ENCODE assay signal across 17 cellular contexts in the genomic region with DNA sequence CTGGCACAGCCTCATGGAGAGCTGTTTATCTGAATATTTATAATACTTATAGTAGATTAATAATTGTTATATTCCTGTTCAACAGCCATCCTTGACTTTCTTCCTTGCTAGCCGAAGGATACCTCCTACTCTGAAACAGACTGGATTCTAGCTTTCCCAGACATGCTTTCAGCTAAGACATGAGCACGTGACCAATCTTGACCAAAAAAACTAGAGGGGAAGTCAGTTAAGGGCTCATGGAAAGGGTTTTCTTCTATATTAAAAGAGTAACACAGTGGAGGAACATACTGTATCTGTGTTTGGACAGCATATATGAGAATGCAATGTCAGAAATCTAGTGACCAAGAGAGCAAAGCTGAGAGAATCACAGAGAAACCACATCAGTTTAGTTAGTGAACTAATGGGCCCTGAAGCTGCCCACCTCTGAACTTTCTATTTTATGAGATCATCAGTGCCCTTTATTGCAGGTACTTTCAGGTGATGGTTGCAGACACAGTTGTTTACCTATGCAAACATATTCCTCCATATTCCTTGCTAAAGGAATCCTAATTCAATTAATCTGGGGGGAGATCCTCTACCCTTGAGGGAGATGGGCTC.
DNase-seq lines count a peak whose midpoint lies in the region; ATAC-seq, FAIRE-seq and TF ChIP-seq lines count a peak whose summit lies in the region.
"Had no signal": no experiment of that assay in that cellular context is flagged by ENCODE, and none has a peak within 500 bp of the region (broad histone marks: within the 10 kb centered on the region; RNA-seq: fewer than 3 reads in every experiment).

No MANE protein-coding gene starts in this region.

- H3K4me2 ChIP-seq in HepG2 (ENCODE audit: low read depth, low read length) (no peak overlapping the region), Karpas-422 (ENCODE audit: low read depth, low read length, poor library complexity, severe bottlenecking) (peak overlapping the region; percentile 74), GM12878 (ENCODE audit: control insufficient read depth, insufficient read depth) (no peak overlapping the region), PC-9 (no peak overlapping the region)

- intact Hi-C loops in HepG2 (cut with micrococcal nuclease; ENCODE audit: unreplicated experiment) (no loop called here), right lobe of liver (cut with DNase I) (no loop called here), GM12878 (cut with micrococcal nuclease; ENCODE audit: unreplicated experiment) (loop anchor here (5.0 to 10.0 kb wide), 3 partner anchors 113 to 660 kb away; no protein-coding TSS in a partner anchor), uterus (cut with DNase I; ENCODE audit: low total_unique reads) (no loop called here), PC-9 (cut with micrococcal nuclease; ENCODE audit: unreplicated experiment) (no loop called here)

- TF ChIP-seq CTCF in HepG2 (CRISPR knock-in tag; IDR thresholded peaks at IDR 0.05) (no peak), right lobe of liver (IDR thresholded peaks at IDR 0.05) (no peak), GM12878 (IDR thresholded peaks at IDR 0.05 in 2 of 3, conservative IDR thresholded peaks at IDR 0.05 in 1 of 3; ENCODE audit: control insufficient read depth in 2 of 3, extremely low read depth in 1 of 3, insufficient read depth in 1 of 3, low read depth in 3 of 3, low read length in 3 of 3) (no peak), uterus (IDR thresholded peaks at IDR 0.05) (no peak), PC-9 (conservative IDR thresholded peaks at IDR 0.05) (no peak), GM13976 (IDR thresholded peaks at IDR 0.05; ENCODE audit: borderline replicate concordance, control extremely low read depth, extremely low read depth, insufficient read depth, missing control alignments) (no peak)

- H3K4me3 ChIP-seq in HepG2 (replicated peaks in 1 of 3; ENCODE audit: insufficient read depth in 1 of 3, low read depth in 2 of 3, low read length in 3 of 3) (no peak overlapping the region), right lobe of liver (no peak overlapping the region), Karpas-422 (ENCODE audit: low read length) (peak overlapping the region; percentile 47), GM12878 (no peak overlapping the region), uterus (no peak overlapping the region), PC-9 (no peak overlapping the region)

- BruUV-seq in HepG2 (replicated peaks; lab: Mats Ljungman, UMichigan) (no TSS peak), GM12878 (replicated peaks; lab: Mats Ljungman, UMichigan) (no TSS peak), PC-9 (replicated peaks; lab: Mats Ljungman, UMichigan) (no TSS peak)

- RAD21 ChIA-PET in GM12878 (lab: Charles Lee; ENCODE audit: unreplicated experiment): interaction anchor here (0.6 to 3.4 kb wide), 14 partner anchors 10 to 830 kb away, joined by 3 to 11 read pairs (median 3); a partner anchor contains a TSS

- H3K79me2 ChIP-seq in HepG2 (ENCODE audit: insufficient read depth, low read length): no peaks in the 10 kb centered on the region
- no peaks in the 10 kb centered on the region for H3K79me2 ChIP-seq in Karpas-422 (ENCODE audit: low read length)
- no peaks in the 10 kb centered on the region for H3K79me2 ChIP-seq in GM12878 (ENCODE audit: control insufficient read depth, insufficient read depth, low read length)
- no peaks in the 10 kb centered on the region for H3K79me2 ChIP-seq in PC-9 (ENCODE audit: low read depth)

- H3K4me1 ChIP-seq in HepG2 (ENCODE audit: insufficient read depth, low read length): no peaks in the 10 kb centered on the region
- H3K4me1 ChIP-seq in right lobe of liver: no peaks in the 10 kb centered on the region
- peaks cover 77% of the 10 kb centered on the region for H3K4me1 ChIP-seq in Karpas-422 (ENCODE audit: low read length)
- H3K4me1 ChIP-seq in GM12878 (ENCODE audit: control insufficient read depth, insufficient read depth, low read length): peaks cover 39% of the 10 kb centered on the region
- H3K4me1 ChIP-seq in uterus: no peaks in the 10 kb centered on the region
- peaks cover 15% of the 10 kb centered on the region for H3K4me1 ChIP-seq in PC-9 (replicated peaks; ENCODE audit: insufficient read depth)

- DNase-seq in HepG2 (ENCODE audit: low spot score): no peak
- DNase-seq in right lobe of liver: no peak
- peak; percentile 74 for DNase-seq in Karpas-422
- DNase-seq in GM12878 (ENCODE audit: low read depth, low spot score): no peak
- no peak for DNase-seq in uterus
- no peak for DNase-seq in PC-9
- DNase-seq in GM13976 (ENCODE audit: low spot score): no peak
- no peak for DNase-seq in NCI-H1436 (lab: John Stamatoyannopoulos, UW)
- DNase-seq: 8988T; AML-193; C1 segment of cervical spinal cord; Calu3; CD4-positive, alpha-beta T cell; DMS 273 treated with DMSO at 0.1 percent for 48 hours; GOT3; H9 had no signal

- H3K9me2 ChIP-seq in Karpas-422 (replicated peaks; ENCODE audit: insufficient read depth, low read length) (no peaks in the 10 kb centered on the region), PC-9 (ENCODE audit: insufficient read depth) (no peaks in the 10 kb centered on the region)

- TF ChIP-seq RAD21 in HepG2 (CRISPR knock-in tag; IDR thresholded peaks at IDR 0.05) (no peak), GM12878 (IDR thresholded peaks at IDR 0.05; ENCODE audit: insufficient read depth, low read depth, low read length) (no peak)

- POLR2A ChIA-PET in HepG2 (lab: Yijun Ruan, JAX): no interaction called here
- POLR2A ChIA-PET in GM12878 (lab: Charles Lee): interaction anchor here (0.5 to 1.5 kb wide), 2 partner anchors 343 to 1670 kb away, joined by 3 to 4 read pairs; no protein-coding TSS in a partner anchor
- POLR2A ChIA-PET in PC-9 (lab: Charles Lee; ENCODE audit: unreplicated experiment): no interaction called here

- TF ChIP-seq POLR2A in HepG2 (IDR thresholded peaks at IDR 0.05; ENCODE audit: insufficient read depth in 1 of 2, low read depth in 2 of 2, low read length in 2 of 2) (no peak), right lobe of liver (IDR thresholded peaks at IDR 0.05) (no peak), GM12878 (IDR thresholded peaks at IDR 0.05; ENCODE audit: low read depth, low read length) (no peak), uterus (IDR thresholded peaks at IDR 0.05) (no peak)

- CTCF ChIA-PET in HepG2 (lab: Yijun Ruan, JAX; ENCODE audit: low intra/inter-chr PET ratio, low total read pairs) (no interaction called here), GM12878 (lab: Yijun Ruan, JAX) (interaction anchor here (0.5 to 2.5 kb wide), 11 partner anchors 11 to 589 kb away, joined by 3 to 11 read pairs (median 4); no protein-coding TSS in a partner anchor), PC-9 (lab: Charles Lee) (no interaction called here)

- in situ Hi-C loops in HepG2 (cut with HindIII; ENCODE audit: extremely low pct_ligation_motif_present, low pct_unique_long_range_greater_than_20kb) (loop anchor here (10.0 kb wide), 1 partner anchor 593 kb away; no protein-coding TSS in a partner anchor), GM12878 (cut with MboI) (loop anchor here (10.0 to 25.0 kb wide), 2 partner anchors 437 to 660 kb away; no protein-coding TSS in a partner anchor), GM13976 (cut with MboI; ENCODE audit: low sequenced_read_pairs, unreplicated experiment) (no loop called here)

- WGBS in HepG2 (ENCODE audit: low lambda C conversion rate): 0% methylated on average over 2 of the region's 2 CpGs
- WGBS in right lobe of liver (ENCODE audit: insufficient coverage, low coverage, low lambda C conversion rate, missing lambda C conversion rate): 36% methylated on average over 2 of the region's 2 CpGs
- 30% methylated on average over 2 of the region's 2 CpGs for WGBS in GM12878 (ENCODE audit: insufficient coverage, insufficient replicate concordance, low lambda C conversion rate, missing lambda C conversion rate)

- H3K9me3 ChIP-seq in HepG2 (ENCODE audit: low read length) (peaks cover 12% of the 10 kb centered on the region), right lobe of liver (no peaks in the 10 kb centered on the region), Karpas-422 (ENCODE audit: low read length) (no peaks in the 10 kb centered on the region), GM12878 (replicated peaks; ENCODE audit: control insufficient read depth, insufficient read depth, low read length) (no peaks in the 10 kb centered on the region; the same call in 2 of the 3 replicates), uterus (no peaks in the 10 kb centered on the region), PC-9 (ENCODE audit: insufficient read depth, low read depth) (no peaks in the 10 kb centered on the region)

- H4K20me1 ChIP-seq in HepG2 (ENCODE audit: insufficient read depth, low read length) (no peaks in the 10 kb centered on the region), Karpas-422 (ENCODE audit: insufficient read depth, low read depth, low read length) (no peaks in the 10 kb centered on the region), GM12878 (ENCODE audit: control insufficient read depth, insufficient read depth) (no peaks in the 10 kb centered on the region), PC-9 (ENCODE audit: insufficient read depth) (no peaks in the 10 kb centered on the region)

- H3K9ac ChIP-seq in HepG2 (ENCODE audit: insufficient read depth, low read depth, low read length): no peak overlapping the region
- peak overlapping the region; percentile 75 for H3K9ac ChIP-seq in Karpas-422 (ENCODE audit: low read length)
- H3K9ac ChIP-seq in GM12878 (ENCODE audit: control insufficient read depth, insufficient read depth, low read length): no peak overlapping the region

- SMC1A ChIA-PET in GM12878 (lab: Charles Lee; ENCODE audit: uncharacterized antibody, unreplicated experiment): interaction anchor here (1.0 to 4.0 kb wide), 17 partner anchors 10 to 660 kb away, joined by 3 to 21 read pairs (median 4); no protein-coding TSS in a partner anchor

- ATAC-seq in HepG2 (no peak), right lobe of liver (no peak), GM12878 (peak; percentile 61)

- no peaks in the 10 kb centered on the region for H3F3A ChIP-seq in PC-9 (ENCODE audit: insufficient read depth, low read depth)

- H2AFZ ChIP-seq in HepG2 (ENCODE audit: low read length): no peak overlapping the region
- no peak overlapping the region for H2AFZ ChIP-seq in Karpas-422 (ENCODE audit: low read length)
- H2AFZ ChIP-seq in GM12878 (ENCODE audit: control insufficient read depth, low read depth, low read length): no peak overlapping the region
- H2AFZ ChIP-seq in PC-9: no peak overlapping the region

- H3K27ac ChIP-seq in HepG2 (ENCODE audit: extremely low read length, insufficient read depth, low read length) (no peak overlapping the region), right lobe of liver (no peak overlapping the region), Karpas-422 (ENCODE audit: low read length) (peak overlapping the region; percentile 100), GM12878 (ENCODE audit: control insufficient read depth, insufficient read depth) (0 out of 2 replicates have a peak overlapping the region, but pooled peaks have one; percentile 54), uterus (no peak overlapping the region), PC-9 (no peak overlapping the region)

- H3K27me3 ChIP-seq in HepG2 (ENCODE audit: control insufficient read depth in 1 of 2, insufficient read depth in 2 of 2, low read length in 2 of 2) (no peaks in the 10 kb centered on the region; a peak in 2 of 5 replicates), right lobe of liver (no peaks in the 10 kb centered on the region), Karpas-422 (ENCODE audit: low read length) (no peaks in the 10 kb centered on the region), GM12878 (replicated peaks in 1 of 2; ENCODE audit: control insufficient read depth in 2 of 2, insufficient read depth in 2 of 2, low read length in 1 of 2) (no peaks in the 10 kb centered on the region), uterus (no peaks in the 10 kb centered on the region), PC-9 (ENCODE audit: insufficient read depth, low read depth) (no peaks in the 10 kb centered on the region)

- FAIRE-seq in HepG2 (lab: Jason Lieb, UNC) (no peak), GM12878 (lab: Jason Lieb, UNC) (no peak)
- FAIRE-seq: HTR-8/SVneo had no signal

- TF ChIP-seq EP300 in HepG2 (IDR thresholded peaks at IDR 0.05; ENCODE audit: low read depth in 2 of 2, low read length in 2 of 2) (no peak), HepG2 (CRISPR knock-in tag; IDR thresholded peaks at IDR 0.05; ENCODE audit: borderline replicate concordance) (no peak), GM12878 (IDR thresholded peaks at IDR 0.05; ENCODE audit: borderline replicate concordance in 1 of 2, control insufficient read depth in 1 of 2, low read depth in 2 of 2, low read length in 2 of 2) (peak in 1 of 2 experiments; percentile 32; a peak in 2 of 4 replicates)

- H3K36me3 ChIP-seq in HepG2 (replicated peaks in 1 of 2; ENCODE audit: control insufficient read depth in 1 of 2, insufficient read depth in 2 of 2, low read length in 2 of 2) (no peaks in the 10 kb centered on the region), right lobe of liver (no peaks in the 10 kb centered on the region), Karpas-422 (ENCODE audit: insufficient read depth, low read length) (peaks cover 4% of the 10 kb centered on the region; the same call in 1 of the 2 replicates), GM12878 (ENCODE audit: control insufficient read depth in 2 of 2, insufficient read depth in 2 of 2, low read length in 1 of 2) (no peaks in the 10 kb centered on the region), uterus (no peaks in the 10 kb centered on the region), PC-9 (ENCODE audit: low read depth) (no peaks in the 10 kb centered on the region)

Comparison
In these comparisons a context has a peak if more than half of its experiments do, and no peak if none do; other contexts are left out.
1. H3K27ac ChIP-seq: peak in Karpas-422 (single experiment) and GM12878 (single experiment); none in HepG2 (single experiment), right lobe of liver (0 of 3), uterus (0 of 2) and PC-9 (single experiment).